Comparison of ENCODE assay signal across 1 cellular context in the genomic region with DNA sequence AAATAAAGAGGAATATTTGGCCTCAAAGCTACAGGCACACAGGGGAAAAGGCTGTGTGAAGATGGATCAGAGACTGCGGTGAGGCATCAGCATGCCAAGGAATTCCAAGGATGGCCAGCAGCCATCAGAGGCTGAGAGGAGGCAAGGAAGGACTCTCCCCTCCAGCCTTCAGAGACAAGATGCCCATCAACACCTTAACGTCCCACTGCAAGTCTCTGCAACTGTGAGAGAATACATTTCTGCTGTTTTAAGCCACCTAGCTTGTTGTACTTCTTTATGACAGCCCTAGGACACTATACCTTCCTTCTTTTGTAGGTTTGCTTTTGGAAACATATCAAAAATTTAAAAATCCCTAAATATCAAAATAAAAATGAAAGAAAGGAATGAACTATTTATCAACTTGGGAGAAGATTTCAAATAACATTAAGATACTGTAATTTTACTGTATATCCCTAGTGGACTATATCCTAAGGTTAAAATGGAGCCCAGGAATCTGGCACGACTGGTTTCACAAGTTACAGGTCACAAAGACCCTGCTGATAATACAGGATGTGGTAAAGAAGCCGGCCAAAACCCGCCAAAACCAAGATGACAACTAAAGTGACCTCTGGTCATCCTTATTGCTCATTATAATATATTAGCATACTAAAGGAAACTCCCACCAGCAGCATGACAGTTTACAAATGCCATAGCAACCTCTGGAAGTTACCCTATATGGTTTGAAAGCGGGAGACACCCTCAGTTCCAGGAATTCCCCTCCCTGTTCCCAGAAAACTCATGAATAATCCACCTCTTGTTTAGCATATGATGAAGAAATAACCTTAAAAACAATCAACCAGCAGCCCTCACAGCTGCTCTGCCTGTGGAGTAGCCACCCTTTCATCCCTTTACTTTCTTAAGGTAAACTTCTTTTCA.
A peak's percentile ranks its signal among the peaks of the same experiment; 100 is the strongest.
TF ChIP-seq lines count a peak whose summit lies in the region.

No MANE protein-coding gene starts in this region.

TF ChIP-seq in K562, 482 proteins besides CTCF, POLR2A, EP300 and RAD21 (continued from another document and continues in another):
- TF ChIP-seq, protein P1, sequence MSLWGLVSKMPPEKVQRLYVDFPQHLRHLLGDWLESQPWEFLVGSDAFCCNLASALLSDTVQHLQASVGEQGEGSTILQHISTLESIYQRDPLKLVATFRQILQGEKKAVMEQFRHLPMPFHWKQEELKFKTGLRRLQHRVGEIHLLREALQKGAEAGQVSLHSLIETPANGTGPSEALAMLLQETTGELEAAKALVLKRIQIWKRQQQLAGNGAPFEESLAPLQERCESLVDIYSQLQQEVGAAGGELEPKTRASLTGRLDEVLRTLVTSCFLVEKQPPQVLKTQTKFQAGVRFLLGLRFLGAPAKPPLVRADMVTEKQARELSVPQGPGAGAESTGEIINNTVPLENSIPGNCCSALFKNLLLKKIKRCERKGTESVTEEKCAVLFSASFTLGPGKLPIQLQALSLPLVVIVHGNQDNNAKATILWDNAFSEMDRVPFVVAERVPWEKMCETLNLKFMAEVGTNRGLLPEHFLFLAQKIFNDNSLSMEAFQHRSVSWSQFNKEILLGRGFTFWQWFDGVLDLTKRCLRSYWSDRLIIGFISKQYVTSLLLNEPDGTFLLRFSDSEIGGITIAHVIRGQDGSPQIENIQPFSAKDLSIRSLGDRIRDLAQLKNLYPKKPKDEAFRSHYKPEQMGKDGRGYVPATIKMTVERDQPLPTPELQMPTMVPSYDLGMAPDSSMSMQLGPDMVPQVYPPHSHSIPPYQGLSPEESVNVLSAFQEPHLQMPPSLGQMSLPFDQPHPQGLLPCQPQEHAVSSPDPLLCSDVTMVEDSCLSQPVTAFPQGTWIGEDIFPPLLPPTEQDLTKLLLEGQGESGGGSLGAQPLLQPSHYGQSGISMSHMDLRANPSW (CRISPR knock-in tag; IDR thresholded peaks at IDR 0.05), result no peak
- no peak for TF ChIP-seq ZNF212 (CRISPR knock-in tag; IDR thresholded peaks at IDR 0.05)
- TF ChIP-seq YBX1 (IDR thresholded peaks at IDR 0.05), result no peak
- TF ChIP-seq TAL1 (IDR thresholded peaks at IDR 0.05), result no peak
- TF ChIP-seq NR2F6 (CRISPR knock-in tag; IDR thresholded peaks at IDR 0.05), result no peak
- no peak for TF ChIP-seq MIER1 (IDR thresholded peaks at IDR 0.05; ENCODE audit: low read depth)
- TF ChIP-seq BMI1 (IDR thresholded peaks at IDR 0.05; ENCODE audit: low read length), result peak; percentile 64; the same call in 1 of the 2 replicates
- TF ChIP-seq ESRRB (CRISPR knock-in tag; IDR thresholded peaks at IDR 0.05; ENCODE audit: borderline replicate concordance), result no peak
- TF ChIP-seq, protein P2, sequence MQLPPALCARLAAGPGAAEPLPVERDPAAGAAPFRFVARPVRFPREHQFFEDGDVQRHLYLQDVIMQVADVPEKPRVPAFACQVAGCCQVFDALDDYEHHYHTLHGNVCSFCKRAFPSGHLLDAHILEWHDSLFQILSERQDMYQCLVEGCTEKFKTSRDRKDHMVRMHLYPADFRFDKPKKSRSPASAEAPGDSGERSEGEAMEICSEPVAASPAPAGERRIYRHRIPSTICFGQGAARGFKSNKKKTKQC (CRISPR knock-in tag; IDR thresholded peaks at IDR 0.05), result no peak
- no peak for TF ChIP-seq HDAC3 (IDR thresholded peaks at IDR 0.05; ENCODE audit: borderline replicate concordance, partially characterized antibody)
- TF ChIP-seq WHSC1 (IDR thresholded peaks at IDR 0.05; ENCODE audit: low read length), result no peak
- no peak for TF ChIP-seq MCM5 (IDR thresholded peaks at IDR 0.05; ENCODE audit: low read depth)
- TF ChIP-seq, protein P3, sequence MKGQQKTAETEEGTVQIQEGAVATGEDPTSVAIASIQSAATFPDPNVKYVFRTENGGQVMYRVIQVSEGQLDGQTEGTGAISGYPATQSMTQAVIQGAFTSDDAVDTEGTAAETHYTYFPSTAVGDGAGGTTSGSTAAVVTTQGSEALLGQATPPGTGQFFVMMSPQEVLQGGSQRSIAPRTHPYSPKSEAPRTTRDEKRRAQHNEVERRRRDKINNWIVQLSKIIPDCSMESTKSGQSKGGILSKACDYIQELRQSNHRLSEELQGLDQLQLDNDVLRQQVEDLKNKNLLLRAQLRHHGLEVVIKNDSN (CRISPR knock-in tag; IDR thresholded peaks at IDR 0.05), result no peak
- TF ChIP-seq FOXK2 (conservative IDR thresholded peaks at IDR 0.05 in 1 of 2, IDR thresholded peaks at IDR 0.05 in 1 of 2; ENCODE audit: low read depth in 2 of 2), result peak in 1 of 2 experiments; percentile 61; a peak in 1 of 4 replicates
- TF ChIP-seq TCF7 (IDR thresholded peaks at IDR 0.05; ENCODE audit: borderline replicate concordance), result no peak
- no peak for TF ChIP-seq NR1H2 (CRISPR knock-in tag; IDR thresholded peaks at IDR 0.05)
- no peak for TF ChIP-seq SMARCE1 (IDR thresholded peaks at IDR 0.05)
- peak; percentile 67 for TF ChIP-seq KLF16 (IDR thresholded peaks at IDR 0.05)
- TF ChIP-seq GATAD2A (IDR thresholded peaks at IDR 0.05), result no peak
- TF ChIP-seq NCOA6 (IDR thresholded peaks at IDR 0.05), result no peak
- no peak for TF ChIP-seq FOXP1 (CRISPR knock-in tag; IDR thresholded peaks at IDR 0.05)
- TF ChIP-seq, protein P4, sequence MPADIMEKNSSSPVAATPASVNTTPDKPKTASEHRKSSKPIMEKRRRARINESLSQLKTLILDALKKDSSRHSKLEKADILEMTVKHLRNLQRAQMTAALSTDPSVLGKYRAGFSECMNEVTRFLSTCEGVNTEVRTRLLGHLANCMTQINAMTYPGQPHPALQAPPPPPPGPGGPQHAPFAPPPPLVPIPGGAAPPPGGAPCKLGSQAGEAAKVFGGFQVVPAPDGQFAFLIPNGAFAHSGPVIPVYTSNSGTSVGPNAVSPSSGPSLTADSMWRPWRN (IDR thresholded peaks at IDR 0.05; ENCODE audit: low read depth), result no peak
- TF ChIP-seq SAP30 (IDR thresholded peaks at IDR 0.05; ENCODE audit: borderline replicate concordance, insufficient read depth, low read depth, low read length, poor library complexity, severe bottlenecking), result no peak
- TF ChIP-seq GTF2E2 (tag; IDR thresholded peaks at IDR 0.05), result peak; percentile 74; the same call in 1 of the 2 replicates
- peak; percentile 41; the same call in 1 of the 2 replicates for TF ChIP-seq MYC (IDR thresholded peaks at IDR 0.05; ENCODE audit: low read depth, low read length)
- no peak for TF ChIP-seq MYC (CRISPR knock-in tag; IDR thresholded peaks at IDR 0.05; ENCODE audit: borderline replicate concordance, low read depth)
- TF ChIP-seq ZNF766 (CRISPR knock-in tag; conservative IDR thresholded peaks at IDR 0.05), result peak; percentile 88; the same call in 1 of the 2 replicates
- TF ChIP-seq, protein P5, sequence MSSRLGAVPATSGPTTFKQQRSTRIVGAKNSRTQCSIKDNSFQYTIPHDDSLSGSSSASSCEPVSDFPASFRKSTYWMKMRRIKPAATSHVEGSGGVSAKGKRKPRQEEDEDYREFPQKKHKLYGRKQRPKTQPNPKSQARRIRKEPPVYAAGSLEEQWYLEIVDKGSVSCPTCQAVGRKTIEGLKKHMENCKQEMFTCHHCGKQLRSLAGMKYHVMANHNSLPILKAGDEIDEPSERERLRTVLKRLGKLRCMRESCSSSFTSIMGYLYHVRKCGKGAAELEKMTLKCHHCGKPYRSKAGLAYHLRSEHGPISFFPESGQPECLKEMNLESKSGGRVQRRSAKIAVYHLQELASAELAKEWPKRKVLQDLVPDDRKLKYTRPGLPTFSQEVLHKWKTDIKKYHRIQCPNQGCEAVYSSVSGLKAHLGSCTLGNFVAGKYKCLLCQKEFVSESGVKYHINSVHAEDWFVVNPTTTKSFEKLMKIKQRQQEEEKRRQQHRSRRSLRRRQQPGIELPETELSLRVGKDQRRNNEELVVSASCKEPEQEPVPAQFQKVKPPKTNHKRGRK (tag; IDR thresholded peaks at IDR 0.05), result no peak
- peak; percentile 76 for TF ChIP-seq GABPA (tag; conservative IDR thresholded peaks at IDR 0.05; ENCODE audit: low read depth)
- TF ChIP-seq ZNF79 (CRISPR knock-in tag; IDR thresholded peaks at IDR 0.05; ENCODE audit: low read depth), result no peak
- no peak for TF ChIP-seq HNRNPLL (IDR thresholded peaks at IDR 0.05; ENCODE audit: low read depth, low read length, poor library complexity, severe bottlenecking)
- no peak for TF ChIP-seq SUPT5H (IDR thresholded peaks at IDR 0.05)
- TF ChIP-seq RAD51 (IDR thresholded peaks at IDR 0.05; ENCODE audit: borderline replicate concordance, low read depth), result no peak; the same call in 1 of the 2 replicates
- TF ChIP-seq RNF2 (IDR thresholded peaks at IDR 0.05), result peak; percentile 72; the same call in 1 of the 2 replicates
- no peak for TF ChIP-seq RBM34 (IDR thresholded peaks at IDR 0.05; ENCODE audit: borderline replicate concordance, insufficient read depth, low read length)
- TF ChIP-seq ZNF134 (CRISPR knock-in tag; conservative IDR thresholded peaks at IDR 0.05), result 0 out of 2 replicates have a peak, but pooled peaks have one; percentile 19
- TF ChIP-seq ARHGAP35 (IDR thresholded peaks at IDR 0.05; ENCODE audit: partially characterized antibody), result no peak
- peak; percentile 37; the same call in 1 of the 2 replicates for TF ChIP-seq KLF6 (CRISPR knock-in tag; IDR thresholded peaks at IDR 0.05; ENCODE audit: borderline replicate concordance)
- no peak for TF ChIP-seq NCOA1 (IDR thresholded peaks at IDR 0.05; ENCODE audit: low read depth)
- TF ChIP-seq, protein P6, sequence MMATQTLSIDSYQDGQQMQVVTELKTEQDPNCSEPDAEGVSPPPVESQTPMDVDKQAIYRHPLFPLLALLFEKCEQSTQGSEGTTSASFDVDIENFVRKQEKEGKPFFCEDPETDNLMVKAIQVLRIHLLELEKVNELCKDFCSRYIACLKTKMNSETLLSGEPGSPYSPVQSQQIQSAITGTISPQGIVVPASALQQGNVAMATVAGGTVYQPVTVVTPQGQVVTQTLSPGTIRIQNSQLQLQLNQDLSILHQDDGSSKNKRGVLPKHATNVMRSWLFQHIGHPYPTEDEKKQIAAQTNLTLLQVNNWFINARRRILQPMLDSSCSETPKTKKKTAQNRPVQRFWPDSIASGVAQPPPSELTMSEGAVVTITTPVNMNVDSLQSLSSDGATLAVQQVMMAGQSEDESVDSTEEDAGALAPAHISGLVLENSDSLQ (IDR thresholded peaks at IDR 0.05), result peak; percentile 53
- TF ChIP-seq SPI1 (IDR thresholded peaks at IDR 0.05; ENCODE audit: borderline replicate concordance, low read depth, low read length), result no peak
- TF ChIP-seq YY1 (IDR thresholded peaks at IDR 0.05; ENCODE audit: borderline replicate concordance in 1 of 3, control insufficient read depth in 1 of 3, extremely low read depth in 1 of 3, insufficient read depth in 3 of 3, insufficient read length in 1 of 3, insufficient replicate concordance in 2 of 3, low read depth in 1 of 3, low read length in 2 of 3), result peak in 1 of 3 experiments; percentile 67
- TF ChIP-seq NFIX (CRISPR knock-in tag; IDR thresholded peaks at IDR 0.05; ENCODE audit: low read depth), result no peak
- no peak for TF ChIP-seq ZNF143 (CRISPR knock-in tag; IDR thresholded peaks at IDR 0.05)
- TF ChIP-seq, protein P7, sequence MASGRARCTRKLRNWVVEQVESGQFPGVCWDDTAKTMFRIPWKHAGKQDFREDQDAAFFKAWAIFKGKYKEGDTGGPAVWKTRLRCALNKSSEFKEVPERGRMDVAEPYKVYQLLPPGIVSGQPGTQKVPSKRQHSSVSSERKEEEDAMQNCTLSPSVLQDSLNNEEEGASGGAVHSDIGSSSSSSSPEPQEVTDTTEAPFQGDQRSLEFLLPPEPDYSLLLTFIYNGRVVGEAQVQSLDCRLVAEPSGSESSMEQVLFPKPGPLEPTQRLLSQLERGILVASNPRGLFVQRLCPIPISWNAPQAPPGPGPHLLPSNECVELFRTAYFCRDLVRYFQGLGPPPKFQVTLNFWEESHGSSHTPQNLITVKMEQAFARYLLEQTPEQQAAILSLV (tag; IDR thresholded peaks at IDR 0.05), result no peak
- no peak for TF ChIP-seq HMG20A (CRISPR knock-in tag; conservative IDR thresholded peaks at IDR 0.05)
- no peak for TF ChIP-seq ZNF717 (CRISPR knock-in tag; IDR thresholded peaks at IDR 0.05)
- TF ChIP-seq, protein P8, sequence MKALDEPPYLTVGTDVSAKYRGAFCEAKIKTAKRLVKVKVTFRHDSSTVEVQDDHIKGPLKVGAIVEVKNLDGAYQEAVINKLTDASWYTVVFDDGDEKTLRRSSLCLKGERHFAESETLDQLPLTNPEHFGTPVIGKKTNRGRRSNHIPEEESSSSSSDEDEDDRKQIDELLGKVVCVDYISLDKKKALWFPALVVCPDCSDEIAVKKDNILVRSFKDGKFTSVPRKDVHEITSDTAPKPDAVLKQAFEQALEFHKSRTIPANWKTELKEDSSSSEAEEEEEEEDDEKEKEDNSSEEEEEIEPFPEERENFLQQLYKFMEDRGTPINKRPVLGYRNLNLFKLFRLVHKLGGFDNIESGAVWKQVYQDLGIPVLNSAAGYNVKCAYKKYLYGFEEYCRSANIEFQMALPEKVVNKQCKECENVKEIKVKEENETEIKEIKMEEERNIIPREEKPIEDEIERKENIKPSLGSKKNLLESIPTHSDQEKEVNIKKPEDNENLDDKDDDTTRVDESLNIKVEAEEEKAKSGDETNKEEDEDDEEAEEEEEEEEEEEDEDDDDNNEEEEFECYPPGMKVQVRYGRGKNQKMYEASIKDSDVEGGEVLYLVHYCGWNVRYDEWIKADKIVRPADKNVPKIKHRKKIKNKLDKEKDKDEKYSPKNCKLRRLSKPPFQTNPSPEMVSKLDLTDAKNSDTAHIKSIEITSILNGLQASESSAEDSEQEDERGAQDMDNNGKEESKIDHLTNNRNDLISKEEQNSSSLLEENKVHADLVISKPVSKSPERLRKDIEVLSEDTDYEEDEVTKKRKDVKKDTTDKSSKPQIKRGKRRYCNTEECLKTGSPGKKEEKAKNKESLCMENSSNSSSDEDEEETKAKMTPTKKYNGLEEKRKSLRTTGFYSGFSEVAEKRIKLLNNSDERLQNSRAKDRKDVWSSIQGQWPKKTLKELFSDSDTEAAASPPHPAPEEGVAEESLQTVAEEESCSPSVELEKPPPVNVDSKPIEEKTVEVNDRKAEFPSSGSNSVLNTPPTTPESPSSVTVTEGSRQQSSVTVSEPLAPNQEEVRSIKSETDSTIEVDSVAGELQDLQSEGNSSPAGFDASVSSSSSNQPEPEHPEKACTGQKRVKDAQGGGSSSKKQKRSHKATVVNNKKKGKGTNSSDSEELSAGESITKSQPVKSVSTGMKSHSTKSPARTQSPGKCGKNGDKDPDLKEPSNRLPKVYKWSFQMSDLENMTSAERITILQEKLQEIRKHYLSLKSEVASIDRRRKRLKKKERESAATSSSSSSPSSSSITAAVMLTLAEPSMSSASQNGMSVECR (CRISPR knock-in tag; IDR thresholded peaks at IDR 0.05), result no peak
- no peak for TF ChIP-seq PHF20 (IDR thresholded peaks at IDR 0.05; ENCODE audit: partially characterized antibody)
- TF ChIP-seq TEAD2 (tag; IDR thresholded peaks at IDR 0.05), result no peak; the same call in 1 of the 2 replicates
- TF ChIP-seq, protein P9, sequence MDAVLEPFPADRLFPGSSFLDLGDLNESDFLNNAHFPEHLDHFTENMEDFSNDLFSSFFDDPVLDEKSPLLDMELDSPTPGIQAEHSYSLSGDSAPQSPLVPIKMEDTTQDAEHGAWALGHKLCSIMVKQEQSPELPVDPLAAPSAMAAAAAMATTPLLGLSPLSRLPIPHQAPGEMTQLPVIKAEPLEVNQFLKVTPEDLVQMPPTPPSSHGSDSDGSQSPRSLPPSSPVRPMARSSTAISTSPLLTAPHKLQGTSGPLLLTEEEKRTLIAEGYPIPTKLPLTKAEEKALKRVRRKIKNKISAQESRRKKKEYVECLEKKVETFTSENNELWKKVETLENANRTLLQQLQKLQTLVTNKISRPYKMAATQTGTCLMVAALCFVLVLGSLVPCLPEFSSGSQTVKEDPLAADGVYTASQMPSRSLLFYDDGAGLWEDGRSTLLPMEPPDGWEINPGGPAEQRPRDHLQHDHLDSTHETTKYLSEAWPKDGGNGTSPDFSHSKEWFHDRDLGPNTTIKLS (IDR thresholded peaks at IDR 0.05; ENCODE audit: borderline replicate concordance, low read depth), result no peak
- TF ChIP-seq ZNF347 (CRISPR knock-in tag; IDR thresholded peaks at IDR 0.05; ENCODE audit: low read depth), result no peak
- peak; percentile 60 for TF ChIP-seq CEBPB (tag; IDR thresholded peaks at IDR 0.05)
